8 cellular contexts compared by ENCODE assay signal in the genomic region with DNA sequence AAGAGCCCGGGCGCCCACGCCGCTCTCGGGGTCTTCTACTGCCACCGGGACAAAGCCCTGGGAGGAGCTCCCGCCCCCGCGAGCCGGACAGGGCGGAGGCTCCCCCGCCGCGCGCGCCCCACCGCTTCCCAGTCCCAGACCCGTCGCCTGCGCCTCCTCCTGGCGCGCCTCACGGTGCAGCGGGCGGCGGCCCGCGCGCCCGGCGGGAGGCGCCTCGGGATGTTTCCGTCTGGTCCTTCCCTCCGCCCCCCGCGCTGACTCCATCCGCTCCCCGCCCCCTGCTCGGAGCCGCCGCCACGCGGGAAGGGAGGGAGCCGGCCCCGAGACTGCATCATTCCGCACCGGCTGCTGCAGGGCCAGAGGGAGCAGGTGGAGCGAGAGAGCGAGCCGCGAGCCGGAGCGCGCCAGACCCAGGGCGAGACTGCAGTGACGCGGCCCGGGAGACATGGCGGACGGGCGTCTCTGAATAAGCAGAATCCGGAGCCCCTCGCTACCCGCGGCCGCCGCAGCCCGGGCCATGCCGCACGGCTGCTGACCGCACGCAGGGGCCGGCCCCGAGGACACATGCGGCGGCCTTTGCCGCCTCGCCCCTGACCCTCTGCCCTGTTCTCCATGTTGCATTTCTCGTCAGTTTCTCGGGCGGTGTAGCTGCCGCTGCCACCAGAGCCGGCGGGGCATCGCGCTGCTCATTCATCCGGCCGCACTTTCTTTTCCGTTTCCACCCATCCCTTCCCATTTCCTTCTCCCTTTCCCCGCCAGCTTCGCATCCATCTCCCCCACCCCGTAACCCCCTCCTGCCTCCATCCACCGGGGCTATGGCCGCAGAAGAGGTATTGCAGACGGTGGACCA. TPM values are rescaled to one million over a fixed set of nuclear protein-coding genes. Genes with fewer than 3 reads are reported as not detected.
DNase-seq lines count a peak whose midpoint lies in the region; ATAC-seq, FAIRE-seq and TF ChIP-seq lines count a peak whose summit lies in the region.

A gene (plus strand): TSS at position 331 of the 850 bp plus-strand sequence. CDS start 485 bp downstream, at position 816.

- peak within 1 kb of the TSS; percentile 94 for H2BK12ac ChIP-seq in H1 (ENCODE audit: low read depth, low read length)

- peaks cover 4% of the 10 kb centered on the region for H3K79me1 ChIP-seq in H1 (ENCODE audit: low read depth, low read length)

- peak within 1 kb of the TSS; percentile 93 for H3K56ac ChIP-seq in H1 (replicated peaks; ENCODE audit: insufficient read length, low read depth, low read length)

- peak within 1 kb of the TSS; percentile 20 for H3K14ac ChIP-seq in H1 (ENCODE audit: insufficient read length)

- no peak for FAIRE-seq in H1 (lab: Jason Lieb, UNC)

- peak; percentile 83 for ATAC-seq in GM19438 (IDR thresholded peaks at IDR 0.05; ENCODE audit: low read depth, unreplicated experiment)
- ATAC-seq in HG03571 (IDR thresholded peaks at IDR 0.05; ENCODE audit: unreplicated experiment) = peak; percentile 76
- peak; percentile 92 for ATAC-seq in activated CD8-positive, alpha-beta memory T cell treated with anti-CD3 and anti-CD28 coated beads, Interleukin-2, amount 10 ng/mL, durations not matched to agents 7 days and 5 days

- H2AFZ ChIP-seq in H1 (ENCODE audit: low read length) = no peak within 1 kb of the TSS; the same call in 1 of the 2 replicates

- H2BK5ac ChIP-seq in H1 (ENCODE audit: low read depth, low read length) = peak within 1 kb of the TSS; percentile 93

- H3K27me3 ChIP-seq in CD8-positive, alpha-beta memory T cell (ENCODE audit: insufficient read depth, low read length, poor library complexity, severe bottlenecking) = no peaks in the 10 kb centered on the region
- no peaks in the 10 kb centered on the region; a peak in 1 of 7 replicates for H3K27me3 ChIP-seq in H1 (replicated peaks in 1 of 4; ENCODE audit: control insufficient read depth in 3 of 4, extremely low read depth in 1 of 4, insufficient read depth in 3 of 4, low read length in 3 of 4)

- peaks cover 21% of the 10 kb centered on the region for H3K4me1 ChIP-seq in CD8-positive, alpha-beta memory T cell (ENCODE audit: insufficient read depth, low read length)
- H3K4me1 ChIP-seq in H1 (replicated peaks in 1 of 4; ENCODE audit: control insufficient read depth in 3 of 4, insufficient read depth in 4 of 4, low read length in 3 of 4) = peaks cover 4 to 15% (median 7%) of the 10 kb centered on the region in 4 experiments; a peak in 5 of 7 replicates

- no peaks in the 10 kb centered on the region for H3K36me3 ChIP-seq in CD8-positive, alpha-beta memory T cell (ENCODE audit: insufficient read depth, low read length)
- H3K36me3 ChIP-seq in H1 (ENCODE audit: control insufficient read depth in 2 of 4, insufficient read depth in 4 of 4, low read length in 3 of 4) = peaks cover 0 to 10% (median 0%) of the 10 kb centered on the region in 4 experiments; a peak in 4 of 8 replicates

- CTCF ChIA-PET in CD8-positive, alpha-beta memory T cell (lab: Charles Lee) = interaction anchor here (0.8 to 1.5 kb wide), 5 partner anchors 9 to 454 kb away, joined by 3 to 8 read pairs (median 3); no protein-coding TSS in a partner anchor
- CTCF ChIA-PET in activated CD8-positive, alpha-beta memory T cell treated with anti-CD3 and anti-CD28 coated beads, Interleukin-2, amount 10 ng/mL, durations not matched to agents 7 days and 5 days (lab: Charles Lee) = interaction anchor here (0.8 to 2.3 kb wide), 10 partner anchors 9 to 454 kb away, joined by 3 to 9 read pairs (median 4); no protein-coding TSS in a partner anchor
- CTCF ChIA-PET in H1 (lab: Charles Lee; ENCODE audit: partially characterized antibody) = interaction anchor here (0.7 to 2.6 kb wide), 10 partner anchors 9 to 155 kb away, joined by 3 to 12 read pairs (median 3); no protein-coding TSS in a partner anchor

- H3K9ac ChIP-seq in H1 (replicated peaks in 1 of 4; ENCODE audit: extremely low read depth in 1 of 4, low read depth in 3 of 4, low read length in 3 of 4) = peak within 1 kb of the TSS; percentile 82 to 88 (median 86)

- peak; percentile 64 to 76 (median 67) for DNase-seq in CD8-positive, alpha-beta memory T cell
- DNase-seq in NOMO-1 (lab: John Stamatoyannopoulos, UW; ENCODE audit: unreplicated experiment in 2 of 2) (peak; percentile 63 to 84), H1 (ENCODE audit: low read depth in 1 of 2, low spot score in 2 of 2) (peak; percentile 39 to 88), mesenteric fat pad (ENCODE audit: low spot score) (peak; percentile 96)
- peak; percentile 83 for DNase-seq in activated CD8-positive, alpha-beta memory T cell treated with anti-CD3 and anti-CD28 coated beads, Interleukin-2, amount 10 ng/mL, durations not matched to agents 7 days and 5 days
- peak; percentile 50 for DNase-seq in stimulated activated CD8-positive, alpha-beta memory T cell treated with anti-CD3 and anti-CD28 coated beads, Interleukin-15, amount 100 ng/mL, for 24 hours (ENCODE audit: low read depth)

- H3K4me3 ChIP-seq in CD8-positive, alpha-beta memory T cell (ENCODE audit: low read length) = peak within 1 kb of the TSS; percentile 85
- peak within 1 kb of the TSS; percentile 96 to 97 (median 96) for H3K4me3 ChIP-seq in H1 (ENCODE audit: extremely low read depth in 1 of 4, insufficient read depth in 2 of 4, low read depth in 3 of 4, low read length in 4 of 4)

- peaks cover 17% of the 10 kb centered on the region for H3K23me2 ChIP-seq in H1 (ENCODE audit: low read depth, low read length)

- peak; percentile 69 to 85 for TF ChIP-seq POLR2A in H1 (IDR thresholded peaks at IDR 0.05; ENCODE audit: control extremely low read depth in 1 of 2, low read depth in 2 of 2, low read length in 2 of 2)

- H4K91ac ChIP-seq in H1 (replicated peaks; ENCODE audit: insufficient read length, low read length) = peak within 1 kb of the TSS; percentile 72

- TF ChIP-seq RAD21 in H1 (IDR thresholded peaks at IDR 0.05 in 1 of 2, conservative IDR thresholded peaks at IDR 0.05 in 1 of 2; ENCODE audit: low read depth in 2 of 2, low read length in 2 of 2) = no peak; a peak in 2 of 4 replicates

- peak within 1 kb of the TSS; percentile 83 for H4K5ac ChIP-seq in H1 (ENCODE audit: insufficient read length, low read depth, low read length)

- no peak for TF ChIP-seq EP300 in H1 (IDR thresholded peaks at IDR 0.05; ENCODE audit: borderline replicate concordance in 1 of 2, low read depth in 2 of 2, low read length in 2 of 2)

- no peak within 1 kb of the TSS; the same call in 1 of the 2 replicates for H2BK20ac ChIP-seq in H1 (ENCODE audit: low read length)

- POLR2A ChIA-PET in CD8-positive, alpha-beta memory T cell (lab: Charles Lee) = interaction anchor here (1.1 kb wide), 1 partner anchor 378 kb away, joined by 3 read pairs; a partner anchor contains a TSS
- POLR2A ChIA-PET in H1 (lab: Charles Lee; ENCODE audit: partially characterized antibody) = interaction anchor here (0.6 to 3.3 kb wide), 32 partner anchors 9 to 1014 kb away, joined by 3 to 20 read pairs (median 4); a partner anchor contains a TSS

- H2BK120ac ChIP-seq in H1 (replicated peaks; ENCODE audit: low read depth, low read length) = peak within 1 kb of the TSS; percentile 44

- H3K4ac ChIP-seq in H1 (replicated peaks; ENCODE audit: insufficient read length, low read depth, low read length) = peak within 1 kb of the TSS; percentile 96

- H3K36me3 Mint-ChIP-seq in CD8-positive, alpha-beta memory T cell = peaks cover 0 to 10% (median 0%) of the 10 kb centered on the region in 3 donors
- peaks cover 4% of the 10 kb centered on the region for H3K36me3 Mint-ChIP-seq in activated CD8-positive, alpha-beta memory T cell treated with anti-CD3 and anti-CD28 coated beads, Interleukin-2, amount 10 ng/mL, durations not matched to agents 7 days and 5 days

- peak within 1 kb of the TSS; percentile 58 to 96 (median 92) for H3K27ac Mint-ChIP-seq in CD8-positive, alpha-beta memory T cell
- H3K27ac Mint-ChIP-seq in activated CD8-positive, alpha-beta memory T cell treated with anti-CD3 and anti-CD28 coated beads, Interleukin-2, amount 10 ng/mL, durations not matched to agents 7 days and 5 days = peak within 1 kb of the TSS; percentile 87

- H3K9me3 ChIP-seq in CD8-positive, alpha-beta memory T cell (ENCODE audit: low read length) = no peaks in the 10 kb centered on the region
- H3K9me3 ChIP-seq in H1 (ENCODE audit: insufficient read depth in 2 of 2, low read depth in 1 of 2, low read length in 1 of 2) = no peaks in the 10 kb centered on the region

- H3K23ac ChIP-seq in H1 (ENCODE audit: insufficient read length) = no peak within 1 kb of the TSS

- 0% methylated on average over 34 of the region's 96 CpGs; no CpG with 5 or more reads in 1 of the 2 experiments for WGBS in H1 (ENCODE audit: extremely low coverage in 1 of 2, insufficient coverage in 1 of 2, insufficient read length in 1 of 2, insufficient replicate concordance in 2 of 2, low coverage in 1 of 2, low lambda C conversion rate in 2 of 2, missing lambda C conversion rate in 1 of 2), 2 experiments

- TF ChIP-seq CTCF in H1 (IDR thresholded peaks at IDR 0.05; ENCODE audit: control extremely low read depth in 1 of 3, insufficient read depth in 1 of 3, low read depth in 1 of 3, low read length in 3 of 3) = peak; percentile 24 to 38 (median 28)

- H3K27me3 Mint-ChIP-seq in CD8-positive, alpha-beta memory T cell = peaks cover 0 to 2% of the 10 kb centered on the region in 2 donors
- H3K27me3 Mint-ChIP-seq in activated CD8-positive, alpha-beta memory T cell treated with anti-CD3 and anti-CD28 coated beads, Interleukin-2, amount 10 ng/mL, durations not matched to agents 7 days and 5 days = peaks cover 10% of the 10 kb centered on the region

- H3K4me1 Mint-ChIP-seq in CD8-positive, alpha-beta memory T cell = peaks cover 26 to 39% (median 32%) of the 10 kb centered on the region in 3 donors
- H3K4me1 Mint-ChIP-seq in activated CD8-positive, alpha-beta memory T cell treated with anti-CD3 and anti-CD28 coated beads, Interleukin-2, amount 10 ng/mL, durations not matched to agents 7 days and 5 days = peaks cover 24% of the 10 kb centered on the region

- peak within 1 kb of the TSS; percentile 98 for H3K18ac ChIP-seq in H1 (ENCODE audit: extremely low read depth, low read length)

- H3K27ac ChIP-seq in CD8-positive, alpha-beta memory T cell (ENCODE audit: low read depth, low read length) = peak within 1 kb of the TSS; percentile 55
- peak within 1 kb of the TSS; percentile 76 for H3K27ac ChIP-seq in H1 (ENCODE audit: low read depth, low read length)

- peak within 1 kb of the TSS; percentile 85 to 99 for H3K4me2 ChIP-seq in H1 (ENCODE audit: insufficient read depth in 1 of 2, low read depth in 2 of 2, low read length in 2 of 2)

- peak within 1 kb of the TSS; percentile 81 to 99 (median 97) for H3K4me3 Mint-ChIP-seq in CD8-positive, alpha-beta memory T cell
- H3K4me3 Mint-ChIP-seq in activated CD8-positive, alpha-beta memory T cell treated with anti-CD3 and anti-CD28 coated beads, Interleukin-2, amount 10 ng/mL, durations not matched to agents 7 days and 5 days = peak within 1 kb of the TSS; percentile 93

- H3K9me3 Mint-ChIP-seq in CD8-positive, alpha-beta memory T cell = no peaks in the 10 kb centered on the region
- no peaks in the 10 kb centered on the region for H3K9me3 Mint-ChIP-seq in activated CD8-positive, alpha-beta memory T cell treated with anti-CD3 and anti-CD28 coated beads, Interleukin-2, amount 10 ng/mL, durations not matched to agents 7 days and 5 days (ENCODE audit: low read depth)

- H2AK5ac ChIP-seq in H1 (ENCODE audit: low read depth, low read length) = peak within 1 kb of the TSS; percentile 92

- peak within 1 kb of the TSS; percentile 76 for H4K8ac ChIP-seq in H1 (ENCODE audit: extremely low read depth, insufficient read depth, low read length)

- peaks cover 23 to 47% of the 10 kb centered on the region in 2 experiments for H3K79me2 ChIP-seq in H1 (ENCODE audit: control insufficient read depth in 1 of 2, insufficient read depth in 2 of 2, low read length in 2 of 2)

- peaks cover 2 to 6% of the 10 kb centered on the region in 2 experiments for H4K20me1 ChIP-seq in H1 (replicated peaks in 1 of 2; ENCODE audit: control insufficient read depth in 1 of 2, insufficient read depth in 2 of 2, low read length in 2 of 2)

- peak within 1 kb of the TSS; percentile 66; the same call in 1 of the 2 replicates for H2BK15ac ChIP-seq in H1 (ENCODE audit: low read length)

RNA-seq across cellular contexts. Expression of the gene that starts here (rescaled TPM):
- total RNA-seq in CD8-positive, alpha-beta memory T cell = 10 to 100 TPM; 18.0 to 20.5 TPM
- 8.7 TPM for polyA plus RNA-seq in CD8-positive, alpha-beta memory T cell
- total RNA-seq in activated CD8-positive, alpha-beta memory T cell treated with anti-CD3 and anti-CD28 coated beads, Interleukin-2, amount 10 ng/mL, durations not matched to agents 7 days and 5 days = 10 to 100 TPM; 20.0 to 22.6 TPM
- total RNA-seq in H1 (2021; fragmentation: NEBNext Ultra II Directional; extraction: Animal tissue kit (Norgen Biotek cat#: 25700)) = 54.3 and 58.4 TPM in 2 replicates
- polyA plus RNA-seq in H1 (2011; rRNA removed) = 34.1 and 40.8 TPM in 2 replicates
- polyA plus RNA-seq in H1 (2011; cell fraction: cytosol; rRNA removed) = 32.1 TPM
- 89.8 TPM for polyA plus RNA-seq in H1 (2011; cell fraction: nucleus; rRNA removed)
- polyA plus RNA-seq in H1 (2012, experiment 1 of 2) = 34.8 to 37.2 TPM (median 35.4 TPM) in 4 replicates
- 6.6 TPM for polyA plus RNA-seq in H1 (2012, experiment 2 of 2)
- polyA plus RNA-seq in H1 (2013, experiment 1 of 2) = 30.6 TPM
- 27.4 TPM for polyA plus RNA-seq in H1 (2013, experiment 2 of 2)
- polyA minus RNA-seq in H1 (2011; rRNA and poly(A)+ RNA removed) = 83.3 and 93.4 TPM in 2 replicates
- polyA minus RNA-seq in H1 (2011; cell fraction: cytosol; rRNA and poly(A)+ RNA removed) = 48.6 TPM
- polyA minus RNA-seq in H1 (2011; cell fraction: nucleus; rRNA and poly(A)+ RNA removed) = 189 TPM
- total RNA-seq in mesenteric fat pad = 21.9 TPM

Comparison
In these comparisons a context has a peak if more than half of its experiments do, and no peak if none do; other contexts are left out.
1. Peak in every context shown above with its lines: DNase-seq, ATAC-seq, H3K4me3 ChIP-seq and H3K27ac ChIP-seq.